1 cellular context compared by ENCODE assay signal in the genomic region with DNA sequence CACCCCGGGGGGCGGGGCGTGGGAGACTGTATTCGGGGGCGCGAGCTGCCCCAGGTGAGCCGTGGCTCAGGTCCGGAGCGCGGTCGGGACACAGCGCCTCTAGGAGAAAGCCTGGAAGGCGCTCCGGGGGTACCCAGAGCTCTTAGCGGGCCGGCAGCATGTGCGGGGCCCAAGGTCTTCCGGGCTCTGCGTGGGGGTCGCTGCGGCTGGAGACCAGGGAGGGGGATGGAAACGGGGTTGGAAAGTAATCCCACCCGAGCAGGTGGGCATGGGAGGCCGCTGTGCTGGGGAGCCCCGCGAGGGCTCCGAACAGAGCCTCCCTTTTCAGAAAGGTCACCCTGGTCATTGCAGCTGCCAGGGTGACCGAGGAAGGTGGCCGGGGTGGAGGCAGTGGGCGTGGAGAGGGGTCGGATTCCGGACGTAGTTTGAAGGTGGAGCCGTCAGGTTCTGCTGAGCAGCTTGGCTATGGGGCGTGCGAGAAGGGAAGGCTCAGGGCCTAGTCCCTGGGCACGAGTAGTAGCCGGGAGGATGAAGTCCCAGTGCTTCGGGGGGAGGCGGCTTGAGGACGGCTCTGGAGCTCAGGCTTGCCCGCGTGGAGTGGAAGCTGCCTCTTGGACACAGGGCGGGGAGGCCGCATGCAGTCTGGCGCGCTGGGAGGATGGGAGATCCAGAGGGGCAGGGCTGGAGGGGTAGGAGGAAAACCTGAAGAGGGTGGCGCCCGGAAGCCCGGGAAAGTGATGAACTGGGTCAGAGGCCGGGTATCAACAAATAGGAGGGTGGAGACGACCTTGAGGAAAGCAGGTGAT.
TF ChIP-seq lines count a peak whose summit lies in the region.

TSS of gene SIRT5 (plus strand) at position 31 of the 806 bp plus-strand sequence. CDS start 9,510 bp downstream, outside the sequence.

TF ChIP-seq in GM12878, 131 proteins besides CTCF, POLR2A, EP300 and RAD21 (continued from another document and continues in another):
- TF ChIP-seq, protein P1, sequence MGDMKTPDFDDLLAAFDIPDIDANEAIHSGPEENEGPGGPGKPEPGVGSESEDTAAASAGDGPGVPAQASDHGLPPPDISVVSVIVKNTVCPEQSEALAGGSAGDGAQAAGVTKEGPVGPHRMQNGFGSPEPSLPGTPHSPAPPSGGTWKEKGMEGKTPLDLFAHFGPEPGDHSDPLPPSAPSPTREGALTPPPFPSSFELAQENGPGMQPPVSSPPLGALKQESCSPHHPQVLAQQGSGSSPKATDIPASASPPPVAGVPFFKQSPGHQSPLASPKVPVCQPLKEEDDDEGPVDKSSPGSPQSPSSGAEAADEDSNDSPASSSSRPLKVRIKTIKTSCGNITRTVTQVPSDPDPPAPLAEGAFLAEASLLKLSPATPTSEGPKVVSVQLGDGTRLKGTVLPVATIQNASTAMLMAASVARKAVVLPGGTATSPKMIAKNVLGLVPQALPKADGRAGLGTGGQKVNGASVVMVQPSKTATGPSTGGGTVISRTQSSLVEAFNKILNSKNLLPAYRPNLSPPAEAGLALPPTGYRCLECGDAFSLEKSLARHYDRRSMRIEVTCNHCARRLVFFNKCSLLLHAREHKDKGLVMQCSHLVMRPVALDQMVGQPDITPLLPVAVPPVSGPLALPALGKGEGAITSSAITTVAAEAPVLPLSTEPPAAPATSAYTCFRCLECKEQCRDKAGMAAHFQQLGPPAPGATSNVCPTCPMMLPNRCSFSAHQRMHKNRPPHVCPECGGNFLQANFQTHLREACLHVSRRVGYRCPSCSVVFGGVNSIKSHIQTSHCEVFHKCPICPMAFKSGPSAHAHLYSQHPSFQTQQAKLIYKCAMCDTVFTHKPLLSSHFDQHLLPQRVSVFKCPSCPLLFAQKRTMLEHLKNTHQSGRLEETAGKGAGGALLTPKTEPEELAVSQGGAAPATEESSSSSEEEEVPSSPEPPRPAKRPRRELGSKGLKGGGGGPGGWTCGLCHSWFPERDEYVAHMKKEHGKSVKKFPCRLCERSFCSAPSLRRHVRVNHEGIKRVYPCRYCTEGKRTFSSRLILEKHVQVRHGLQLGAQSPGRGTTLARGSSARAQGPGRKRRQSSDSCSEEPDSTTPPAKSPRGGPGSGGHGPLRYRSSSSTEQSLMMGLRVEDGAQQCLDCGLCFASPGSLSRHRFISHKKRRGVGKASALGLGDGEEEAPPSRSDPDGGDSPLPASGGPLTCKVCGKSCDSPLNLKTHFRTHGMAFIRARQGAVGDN (IDR thresholded peaks at IDR 0.05), result peak; percentile 74
- TF ChIP-seq SKIL (IDR thresholded peaks at IDR 0.05; ENCODE audit: low read depth, poor library complexity, severe bottlenecking) (peak; percentile 62), STAT1 (conservative IDR thresholded peaks at IDR 0.05) (no peak), RAD51 (IDR thresholded peaks at IDR 0.05) (no peak), WRNIP1 (IDR thresholded peaks at IDR 0.05; ENCODE audit: borderline replicate concordance, low read depth, low read length) (no peak), LARP7 (IDR thresholded peaks at IDR 0.05) (0 out of 2 replicates have a peak, but pooled peaks have one; percentile 60), RUNX3 (IDR thresholded peaks at IDR 0.05; ENCODE audit: low read length) (0 out of 2 replicates have a peak, but pooled peaks have one; percentile 17), KDM1A (IDR thresholded peaks at IDR 0.05; ENCODE audit: borderline replicate concordance) (no peak), CBX5 (IDR thresholded peaks at IDR 0.05; ENCODE audit: low read depth) (no peak), ZBTB4 (CRISPR knock-in tag; IDR thresholded peaks at IDR 0.05) (no peak), SUPT20H (IDR thresholded peaks at IDR 0.05; ENCODE audit: borderline replicate concordance, control insufficient read depth, low read depth, low read length) (no peak), ETV6 (conservative IDR thresholded peaks at IDR 0.05 in 1 of 2, IDR thresholded peaks at IDR 0.05 in 1 of 2; ENCODE audit: borderline replicate concordance in 1 of 2, low read depth in 1 of 2) (0 out of 4 replicates have a peak, but pooled peaks of 1 of the 2 experiments have one; percentile 13), EGR1 (IDR thresholded peaks at IDR 0.05; ENCODE audit: borderline replicate concordance in 1 of 2, low read depth in 2 of 2, low read length in 2 of 2) (no peak; a peak in 1 of 3 replicates), FOS (IDR thresholded peaks at IDR 0.05; ENCODE audit: borderline replicate concordance, extremely low read depth, insufficient read length) (no peak), MEF2B (IDR thresholded peaks at IDR 0.05; ENCODE audit: partially characterized antibody, poor library complexity, severe bottlenecking) (no peak), MTA2 (IDR thresholded peaks at IDR 0.05; ENCODE audit: low read depth) (peak; percentile 57), NFIC (IDR thresholded peaks at IDR 0.05; ENCODE audit: low read depth, low read length) (no peak), TAF1 (IDR thresholded peaks at IDR 0.05; ENCODE audit: borderline replicate concordance, low read depth, low read length) (0 out of 2 replicates have a peak, but pooled peaks have one; percentile 1), ZNF217 (IDR thresholded peaks at IDR 0.05) (peak; percentile 92), ATF7 (IDR thresholded peaks at IDR 0.05; ENCODE audit: low read depth) (peak; percentile 35; the same call in 1 of the 2 replicates), ATF3 (IDR thresholded peaks at IDR 0.05; ENCODE audit: borderline replicate concordance, extremely low read depth, low read depth, low read length) (no peak), ZNF622 (IDR thresholded peaks at IDR 0.05) (no peak), ZBTB40 (IDR thresholded peaks at IDR 0.05; ENCODE audit: borderline replicate concordance) (no peak), EZH2 (IDR thresholded peaks at IDR 0.05; ENCODE audit: borderline replicate concordance, control insufficient read depth, low read depth, low read length) (no peak), ASH2L (IDR thresholded peaks at IDR 0.05; ENCODE audit: borderline replicate concordance, low read depth) (0 out of 2 replicates have a peak, but pooled peaks have one; percentile 41), HDGF (IDR thresholded peaks at IDR 0.05) (peak; percentile 70; the same call in 1 of the 2 replicates), NR2F1 (conservative IDR thresholded peaks at IDR 0.05) (peak; percentile 93), NBN (IDR thresholded peaks at IDR 0.05) (peak; percentile 86)
- TF ChIP-seq, protein P2, sequence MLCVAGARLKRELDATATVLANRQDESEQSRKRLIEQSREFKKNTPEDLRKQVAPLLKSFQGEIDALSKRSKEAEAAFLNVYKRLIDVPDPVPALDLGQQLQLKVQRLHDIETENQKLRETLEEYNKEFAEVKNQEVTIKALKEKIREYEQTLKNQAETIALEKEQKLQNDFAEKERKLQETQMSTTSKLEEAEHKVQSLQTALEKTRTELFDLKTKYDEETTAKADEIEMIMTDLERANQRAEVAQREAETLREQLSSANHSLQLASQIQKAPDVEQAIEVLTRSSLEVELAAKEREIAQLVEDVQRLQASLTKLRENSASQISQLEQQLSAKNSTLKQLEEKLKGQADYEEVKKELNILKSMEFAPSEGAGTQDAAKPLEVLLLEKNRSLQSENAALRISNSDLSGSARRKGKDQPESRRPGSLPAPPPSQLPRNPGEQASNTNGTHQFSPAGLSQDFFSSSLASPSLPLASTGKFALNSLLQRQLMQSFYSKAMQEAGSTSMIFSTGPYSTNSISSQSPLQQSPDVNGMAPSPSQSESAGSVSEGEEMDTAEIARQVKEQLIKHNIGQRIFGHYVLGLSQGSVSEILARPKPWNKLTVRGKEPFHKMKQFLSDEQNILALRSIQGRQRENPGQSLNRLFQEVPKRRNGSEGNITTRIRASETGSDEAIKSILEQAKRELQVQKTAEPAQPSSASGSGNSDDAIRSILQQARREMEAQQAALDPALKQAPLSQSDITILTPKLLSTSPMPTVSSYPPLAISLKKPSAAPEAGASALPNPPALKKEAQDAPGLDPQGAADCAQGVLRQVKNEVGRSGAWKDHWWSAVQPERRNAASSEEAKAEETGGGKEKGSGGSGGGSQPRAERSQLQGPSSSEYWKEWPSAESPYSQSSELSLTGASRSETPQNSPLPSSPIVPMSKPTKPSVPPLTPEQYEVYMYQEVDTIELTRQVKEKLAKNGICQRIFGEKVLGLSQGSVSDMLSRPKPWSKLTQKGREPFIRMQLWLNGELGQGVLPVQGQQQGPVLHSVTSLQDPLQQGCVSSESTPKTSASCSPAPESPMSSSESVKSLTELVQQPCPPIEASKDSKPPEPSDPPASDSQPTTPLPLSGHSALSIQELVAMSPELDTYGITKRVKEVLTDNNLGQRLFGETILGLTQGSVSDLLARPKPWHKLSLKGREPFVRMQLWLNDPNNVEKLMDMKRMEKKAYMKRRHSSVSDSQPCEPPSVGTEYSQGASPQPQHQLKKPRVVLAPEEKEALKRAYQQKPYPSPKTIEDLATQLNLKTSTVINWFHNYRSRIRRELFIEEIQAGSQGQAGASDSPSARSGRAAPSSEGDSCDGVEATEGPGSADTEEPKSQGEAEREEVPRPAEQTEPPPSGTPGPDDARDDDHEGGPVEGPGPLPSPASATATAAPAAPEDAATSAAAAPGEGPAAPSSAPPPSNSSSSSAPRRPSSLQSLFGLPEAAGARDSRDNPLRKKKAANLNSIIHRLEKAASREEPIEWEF (IDR thresholded peaks at IDR 0.05; ENCODE audit: insufficient replicate concordance, low read depth, low read length), result no peak
- TF ChIP-seq, protein P3, sequence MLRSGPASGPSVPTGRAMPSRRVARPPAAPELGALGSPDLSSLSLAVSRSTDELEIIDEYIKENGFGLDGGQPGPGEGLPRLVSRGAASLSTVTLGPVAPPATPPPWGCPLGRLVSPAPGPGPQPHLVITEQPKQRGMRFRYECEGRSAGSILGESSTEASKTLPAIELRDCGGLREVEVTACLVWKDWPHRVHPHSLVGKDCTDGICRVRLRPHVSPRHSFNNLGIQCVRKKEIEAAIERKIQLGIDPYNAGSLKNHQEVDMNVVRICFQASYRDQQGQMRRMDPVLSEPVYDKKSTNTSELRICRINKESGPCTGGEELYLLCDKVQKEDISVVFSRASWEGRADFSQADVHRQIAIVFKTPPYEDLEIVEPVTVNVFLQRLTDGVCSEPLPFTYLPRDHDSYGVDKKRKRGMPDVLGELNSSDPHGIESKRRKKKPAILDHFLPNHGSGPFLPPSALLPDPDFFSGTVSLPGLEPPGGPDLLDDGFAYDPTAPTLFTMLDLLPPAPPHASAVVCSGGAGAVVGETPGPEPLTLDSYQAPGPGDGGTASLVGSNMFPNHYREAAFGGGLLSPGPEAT (IDR thresholded peaks at IDR 0.05; ENCODE audit: low read depth), result peak; percentile 54; the same call in 1 of the 2 replicates
